ENCODE assay signal across 19 cellular contexts in genomic region chr9:34505370-34506120, GRCh38. TPM values are rescaled to one million over a fixed set of nuclear protein-coding genes. Genes with fewer than 3 reads are reported as not detected.
A peak's percentile ranks its signal among the peaks of the same experiment; 100 is the strongest.
DNase-seq lines count a peak whose midpoint lies in the region; ATAC-seq and TF ChIP-seq lines count a peak whose summit lies in the region.
"Had no signal": no experiment of that assay in that cellular context is flagged by ENCODE, and none has a peak within 500 bp of the region (broad histone marks: within the 10 kb centered on the region; RNA-seq: fewer than 3 reads in every experiment).

No MANE protein-coding gene starts in this region.

- H3K27ac ChIP-seq in RWPE2 (ENCODE audit: poor library complexity, severe bottlenecking) (no peak overlapping the region), tibial nerve (peak overlapping the region in 3 of 4 donors; percentile 1 to 85 (median 80))
- H3K27ac ChIP-seq: C4-2B, PC-9, SK-N-MC had no signal

- ATAC-seq in RWPE2 (ENCODE audit: low read depth): no peak
- no peak for ATAC-seq in HG03045 (IDR thresholded peaks at IDR 0.05; ENCODE audit: unreplicated experiment)
- no peak for ATAC-seq in GM19397 (IDR thresholded peaks at IDR 0.05; ENCODE audit: unreplicated experiment)
- no peak for ATAC-seq in HG02588 (IDR thresholded peaks at IDR 0.05; ENCODE audit: unreplicated experiment)
- ATAC-seq: GM12878, GM23338 had no signal

- peak overlapping the region; percentile 19 for H3K27ac Mint-ChIP-seq in activated naive CD4-positive, alpha-beta T cell treated with anti-CD3 and anti-CD28 coated beads, Interleukin-2, amount 50 U/mL, for 24 hours
- peak overlapping the region; percentile 9 for H3K27ac Mint-ChIP-seq in glutamatergic neuron (ENCODE audit: unreplicated experiment)
- H3K27ac Mint-ChIP-seq: GM23338 had no signal

- H3K9me3 Mint-ChIP-seq in activated naive CD4-positive, alpha-beta T cell treated with anti-CD3 and anti-CD28 coated beads, Interleukin-2, amount 50 U/mL, for 24 hours: no peaks in the 10 kb centered on the region
- peaks cover 6% of the 10 kb centered on the region for H3K9me3 Mint-ChIP-seq in glutamatergic neuron (ENCODE audit: unreplicated experiment)
- H3K9me3 Mint-ChIP-seq: GM23338 had no signal

- WGBS in tibial nerve, 2 donors: 40 to 50% methylated on average over 5 of the region's 5 CpGs

- TF ChIP-seq CTCF in RWPE2 (IDR thresholded peaks at IDR 0.05; ENCODE audit: poor library complexity, severe bottlenecking): no peak
- TF ChIP-seq CTCF in glutamatergic neuron (IDR thresholded peaks at IDR 0.05; ENCODE audit: partially characterized antibody, unreplicated experiment): no peak
- no peak for TF ChIP-seq CTCF in tibial nerve (IDR thresholded peaks at IDR 0.05)

- H3K27me3 Mint-ChIP-seq in activated naive CD4-positive, alpha-beta T cell treated with anti-CD3 and anti-CD28 coated beads, Interleukin-2, amount 50 U/mL, for 24 hours: peaks cover 3% of the 10 kb centered on the region
- peaks cover 3% of the 10 kb centered on the region for H3K27me3 Mint-ChIP-seq in glutamatergic neuron (ENCODE audit: unreplicated experiment)

- no peak overlapping the region for H3K4me3 Mint-ChIP-seq in activated naive CD4-positive, alpha-beta T cell treated with anti-CD3 and anti-CD28 coated beads, Interleukin-2, amount 50 U/mL, for 24 hours
- no peak overlapping the region for H3K4me3 Mint-ChIP-seq in glutamatergic neuron (ENCODE audit: unreplicated experiment)
- H3K4me3 Mint-ChIP-seq: GM23338 had no signal

- TF ChIP-seq EP300 in tibial nerve (IDR thresholded peaks at IDR 0.05): no peak

- no peaks in the 10 kb centered on the region for H3K36me3 Mint-ChIP-seq in activated naive CD4-positive, alpha-beta T cell treated with anti-CD3 and anti-CD28 coated beads, Interleukin-2, amount 50 U/mL, for 24 hours
- peaks cover 5% of the 10 kb centered on the region for H3K36me3 Mint-ChIP-seq in glutamatergic neuron (ENCODE audit: unreplicated experiment)

- TF ChIP-seq POLR2A in tibial nerve (IDR thresholded peaks at IDR 0.05): no peak

- DNase-seq in activated naive CD4-positive, alpha-beta T cell treated with anti-CD3 and anti-CD28 coated beads, Interleukin-2, amount 50 U/mL, for 16 hours: no peak
- peak; percentile 20 for DNase-seq in RWPE2 (ENCODE audit: low spot score)
- no peak for DNase-seq in glutamatergic neuron
- no peak for DNase-seq in tibial nerve (ENCODE audit: low spot score in 2 of 2)
- DNase-seq: Karpas-422, NCI-H1930, NCI-H2171, NCI-H510A, PC-9 had no signal

- H3K9me3 ChIP-seq in RWPE2 (ENCODE audit: severe bottlenecking): no peaks in the 10 kb centered on the region
- H3K9me3 ChIP-seq in tibial nerve: no peaks in the 10 kb centered on the region

- H3K27me3 ChIP-seq in RWPE2 (ENCODE audit: insufficient read depth, poor library complexity, severe bottlenecking): no peaks in the 10 kb centered on the region
- no peaks in the 10 kb centered on the region for H3K27me3 ChIP-seq in tibial nerve

- peaks cover 1% of the 10 kb centered on the region for H3K4me1 Mint-ChIP-seq in activated naive CD4-positive, alpha-beta T cell treated with anti-CD3 and anti-CD28 coated beads, Interleukin-2, amount 50 U/mL, for 24 hours
- H3K4me1 Mint-ChIP-seq in glutamatergic neuron (ENCODE audit: low read depth, unreplicated experiment): peaks cover 13% of the 10 kb centered on the region

- H3K36me3 ChIP-seq in RWPE2 (ENCODE audit: low read depth) (no peaks in the 10 kb centered on the region), tibial nerve (no peaks in the 10 kb centered on the region)

- H3K4me1 ChIP-seq in RWPE2 (ENCODE audit: insufficient read depth, poor library complexity, severe bottlenecking): no peaks in the 10 kb centered on the region
- H3K4me1 ChIP-seq in tibial nerve: peaks cover 0 to 52% (median 23%) of the 10 kb centered on the region in 4 donors

- no peak overlapping the region for H3K4me3 ChIP-seq in RWPE2 (ENCODE audit: severe bottlenecking)
- no peak overlapping the region for H3K4me3 ChIP-seq in tibial nerve
- H3K4me3 ChIP-seq: GM12878, GM23338, PC-9, SK-N-MC had no signal

RNA-seq across cellular contexts. Expression of gene ENHO, which starts 17.2 kb away (rescaled TPM):
- 11.5 TPM for total RNA-seq in glutamatergic neuron (ENCODE audit: unreplicated experiment)
- 10 to 100 TPM in 3 of 4 donors, 1 to 10 TPM in 1; 2.7 to 22.1 (median 16.3) TPM for total RNA-seq in tibial nerve
- total RNA-seq: GM12878, PC-9 had no signal

RNA-seq across cellular contexts. Expression of gene DNAI1, which starts 46.9 kb away (rescaled TPM):
- total RNA-seq in glutamatergic neuron (ENCODE audit: unreplicated experiment) (1.2 TPM), tibial nerve (1 to 10 TPM in 1 of 4 donors, under 1 TPM in 2, not detected in 1; 0.42 to 3.9 (median 0.66) TPM)
- total RNA-seq: A172, G401, GM12878 had no signal

RNA-seq across cellular contexts. Expression of gene FAM219A, which starts 47.2 kb away (rescaled TPM):
- 221 TPM for total RNA-seq in glutamatergic neuron (ENCODE audit: unreplicated experiment)
- total RNA-seq in tibial nerve: 10 to 100 TPM in 3 of 4 donors, 1 to 10 TPM in 1; 8.5 to 15.6 (median 13.6) TPM

Comparison
In these comparisons a context has a peak if more than half of its experiments do, and no peak if none do; other contexts are left out.
1. RNA of gene FAM219A, which starts 47.2 kb away (total RNA-seq): 221 TPM in glutamatergic neuron (single experiment); 8.5 to 15.6 TPM in tibial nerve; every median in the first group is over 10 times any median in the second.